In genomic region chr18:79819951-79820351, GRCh38 we compare ENCODE assay signal across 10 cellular contexts. TPM values are rescaled to one million over a fixed set of nuclear protein-coding genes. Genes with fewer than 3 reads are reported as not detected.
DNase-seq lines count a peak whose midpoint lies in the region; ATAC-seq and TF ChIP-seq lines count a peak whose summit lies in the region.
"Had no signal": no experiment of that assay in that cellular context is flagged by ENCODE, and none has a peak within 500 bp of the region (broad histone marks: within the 10 kb centered on the region; RNA-seq: fewer than 3 reads in every experiment).

No MANE protein-coding gene starts in this region.

- H3K9me3 Mint-ChIP-seq in neural crest cell (no peaks in the 10 kb centered on the region), neural progenitor cell (no peaks in the 10 kb centered on the region)

- H4K20me1 ChIP-seq in OCI-LY1 (ENCODE audit: insufficient read depth, low read length) (no peaks in the 10 kb centered on the region), neural progenitor cell (ENCODE audit: low read depth) (no peaks in the 10 kb centered on the region)

- H3K79me2 ChIP-seq in OCI-LY1 (ENCODE audit: insufficient read depth, low read length) (no peaks in the 10 kb centered on the region), neural progenitor cell (ENCODE audit: low read depth) (no peaks in the 10 kb centered on the region)

- no peak overlapping the region for H3K4me3 Mint-ChIP-seq in neural crest cell
- H3K4me3 Mint-ChIP-seq in neural progenitor cell, result no peak overlapping the region

- no peaks in the 10 kb centered on the region for H3F3A ChIP-seq in OCI-LY1 (ENCODE audit: insufficient read depth, low read length)
- H3F3A ChIP-seq in neural progenitor cell (ENCODE audit: low read depth), result no peaks in the 10 kb centered on the region

- H3K4me1 ChIP-seq in OCI-LY1 (ENCODE audit: insufficient read depth, low read length, severe bottlenecking) (peaks cover 21% of the 10 kb centered on the region), neural progenitor cell (no peaks in the 10 kb centered on the region)

- no peak overlapping the region for H3K27ac ChIP-seq in OCI-LY1 (ENCODE audit: low read depth, low read length, poor library complexity, severe bottlenecking)
- no peak overlapping the region for H3K27ac ChIP-seq in brain microvascular endothelial cell
- no peak overlapping the region for H3K27ac ChIP-seq in neural progenitor cell

- H3K36me3 ChIP-seq in OCI-LY1 (ENCODE audit: insufficient read depth, low read length), result no peaks in the 10 kb centered on the region
- no peaks in the 10 kb centered on the region for H3K36me3 ChIP-seq in brain microvascular endothelial cell (replicated peaks)
- H3K36me3 ChIP-seq in neural progenitor cell, result no peaks in the 10 kb centered on the region

- H2AFZ ChIP-seq in OCI-LY1 (ENCODE audit: low read length), result no peak overlapping the region
- H2AFZ ChIP-seq in neural progenitor cell (replicated peaks), result no peak overlapping the region

- no peaks in the 10 kb centered on the region for H3K9me2 ChIP-seq in OCI-LY1 (ENCODE audit: low read depth, low read length)

- in situ Hi-C loops in brain microvascular endothelial cell (cut with HindIII; ENCODE audit: low pct_ligation_motif_present, low sequenced_read_pairs), result no loop called here

- H3K27me3 Mint-ChIP-seq in neural crest cell (ENCODE audit: low read depth) (peaks cover 20% of the 10 kb centered on the region), neural progenitor cell (ENCODE audit: insufficient read depth, low read depth) (peaks cover 6% of the 10 kb centered on the region)

- H3K4me3 ChIP-seq in OCI-LY1 (ENCODE audit: low read depth, low read length, poor library complexity, severe bottlenecking) (no peak overlapping the region), brain microvascular endothelial cell (ENCODE audit: low read depth, low read length) (no peak overlapping the region), neural progenitor cell (no peak overlapping the region)

- H3K36me3 Mint-ChIP-seq in neural crest cell (ENCODE audit: low read depth), result no peaks in the 10 kb centered on the region
- H3K36me3 Mint-ChIP-seq in neural progenitor cell, result no peaks in the 10 kb centered on the region

- DNase-seq in neural crest cell (ENCODE audit: low read depth, low spot score) (no peak), brain microvascular endothelial cell (no peak), neural progenitor cell (ENCODE audit: low spot score) (no peak)
- DNase-seq in activated effector memory CD4-positive, alpha-beta T cell treated with Interleukin-2 at 50 U/mL for 16 hours, result no peak
- DNase-seq in activated CD4-positive, alpha-beta T cell treated with anti-CD3 and anti-CD28 coated beads for 4 hours, result no peak
- DNase-seq: central memory CD4-positive, alpha-beta T cell had no signal

- H3K4me1 Mint-ChIP-seq in neural crest cell (no peaks in the 10 kb centered on the region), neural progenitor cell (no peaks in the 10 kb centered on the region)

- TF ChIP-seq CTCF in OCI-LY1 (IDR thresholded peaks at IDR 0.05; ENCODE audit: low read length) (no peak), neural crest cell (conservative IDR thresholded peaks at IDR 0.05) (no peak), brain microvascular endothelial cell (IDR thresholded peaks at IDR 0.05; ENCODE audit: low read depth, low read length, missing control alignments) (no peak), neural progenitor cell (IDR thresholded peaks at IDR 0.05) (no peak)

- H3K27ac Mint-ChIP-seq in neural crest cell (ENCODE audit: unreplicated experiment) (peak overlapping the region; percentile 76), neural progenitor cell (no peak overlapping the region)

- peaks cover 18% of the 10 kb centered on the region for H3K27me3 ChIP-seq in OCI-LY1 (ENCODE audit: insufficient read depth, low read length)
- no peaks in the 10 kb centered on the region for H3K27me3 ChIP-seq in brain microvascular endothelial cell (replicated peaks)
- H3K27me3 ChIP-seq in neural progenitor cell, result peaks cover 17% of the 10 kb centered on the region

- peak overlapping the region; percentile 13; the same call in 1 of the 2 replicates for H3K4me2 ChIP-seq in OCI-LY1 (ENCODE audit: low read length)
- H3K4me2 ChIP-seq in neural progenitor cell, result no peak overlapping the region

- H3K9me3 ChIP-seq in OCI-LY1 (ENCODE audit: low read length), result no peaks in the 10 kb centered on the region
- no peaks in the 10 kb centered on the region for H3K9me3 ChIP-seq in neural progenitor cell (ENCODE audit: low read depth)

- H3K9ac ChIP-seq in OCI-LY1 (ENCODE audit: low read length) (no peak overlapping the region), neural progenitor cell (no peak overlapping the region)

- ATAC-seq in GM18870 (IDR thresholded peaks at IDR 0.05; ENCODE audit: unreplicated experiment) (peak; percentile 88), HG02852 (IDR thresholded peaks at IDR 0.05; ENCODE audit: unreplicated experiment) (peak; percentile 93)

RNA-seq across cellular contexts. Expression of gene KCNG2, which starts 22.2 kb away (rescaled TPM):
- total RNA-seq in neural crest cell, result not detected in 2 replicates
- 0.99 TPM in 1 of 2 replicates, not detected in the other for total RNA-seq in neural progenitor cell (ENCODE audit: low replicate concordance)
- total RNA-seq: T-helper 1 cell treated with Interleukin-12 subunit alpha and Interleukin-12 subunit beta and Interleukin-4 antibody, amounts not matched to agents 30 ng/mL and 1 ng/mL, for 36 hours had no signal
